Comparison of ENCODE assay signal across 1 cellular context in the genomic region with DNA sequence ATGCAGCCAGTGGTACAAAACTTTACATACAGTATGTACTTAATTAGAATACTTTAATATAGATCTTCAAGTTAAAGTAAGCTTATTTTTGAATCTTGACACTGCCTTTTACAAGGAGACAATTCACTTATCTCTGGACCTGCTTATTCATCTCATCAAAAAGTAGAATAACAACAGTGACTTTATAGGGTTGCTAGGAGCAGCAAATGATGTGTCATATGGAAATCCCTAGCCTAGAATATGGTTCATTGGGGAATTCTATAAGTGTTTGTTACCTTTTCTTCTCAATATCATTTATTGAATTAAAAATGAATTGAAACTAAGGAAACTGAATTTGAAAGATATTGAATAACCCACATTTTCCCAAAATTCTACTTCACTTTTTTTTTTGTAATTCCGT.
TF ChIP-seq lines count a peak whose summit lies in the region.

No MANE protein-coding gene starts in this region.

TF ChIP-seq in IMR-90, 13 proteins besides CTCF, POLR2A, EP300 and RAD21:
- TF ChIP-seq SMC3 (IDR thresholded peaks at IDR 0.05; ENCODE audit: low read depth, low read length): no peak
- TF ChIP-seq ELK1 (IDR thresholded peaks at IDR 0.05; ENCODE audit: borderline replicate concordance, low read depth, low read length): no peak
- TF ChIP-seq, protein P1, sequence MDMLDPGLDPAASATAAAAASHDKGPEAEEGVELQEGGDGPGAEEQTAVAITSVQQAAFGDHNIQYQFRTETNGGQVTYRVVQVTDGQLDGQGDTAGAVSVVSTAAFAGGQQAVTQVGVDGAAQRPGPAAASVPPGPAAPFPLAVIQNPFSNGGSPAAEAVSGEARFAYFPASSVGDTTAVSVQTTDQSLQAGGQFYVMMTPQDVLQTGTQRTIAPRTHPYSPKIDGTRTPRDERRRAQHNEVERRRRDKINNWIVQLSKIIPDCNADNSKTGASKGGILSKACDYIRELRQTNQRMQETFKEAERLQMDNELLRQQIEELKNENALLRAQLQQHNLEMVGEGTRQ (IDR thresholded peaks at IDR 0.05; ENCODE audit: low read depth, low read length): no peak
- TF ChIP-seq MAZ (IDR thresholded peaks at IDR 0.05; ENCODE audit: borderline replicate concordance, low read depth, low read length): no peak
- TF ChIP-seq RCOR1 (IDR thresholded peaks at IDR 0.05; ENCODE audit: insufficient replicate concordance, low read length): no peak
- no peak for TF ChIP-seq CHD1 (IDR thresholded peaks at IDR 0.05; ENCODE audit: low read depth, low read length)
- TF ChIP-seq CEBPB (IDR thresholded peaks at IDR 0.05; ENCODE audit: low read depth, low read length): no peak
- TF ChIP-seq RFX5 (IDR thresholded peaks at IDR 0.05; ENCODE audit: low read depth, low read length): no peak
- TF ChIP-seq MXI1 (IDR thresholded peaks at IDR 0.05; ENCODE audit: borderline replicate concordance, low read depth, low read length): no peak
- TF ChIP-seq FOS (IDR thresholded peaks at IDR 0.05; ENCODE audit: low read depth, low read length): no peak
- no peak for TF ChIP-seq MAFK (IDR thresholded peaks at IDR 0.05; ENCODE audit: low read depth, low read length)
- no peak for TF ChIP-seq BHLHE40 (IDR thresholded peaks at IDR 0.05; ENCODE audit: low read depth, low read length)
- TF ChIP-seq NFE2L2 (IDR thresholded peaks at IDR 0.05; ENCODE audit: low read depth, low read length): no peak
